Comparison of ENCODE assay signal across 9 cellular contexts in genomic region chr2:133780099-133780996, GRCh38.
DNase-seq lines count a peak whose midpoint lies in the region; ATAC-seq and TF ChIP-seq lines count a peak whose summit lies in the region.
"Had no signal": no experiment of that assay in that cellular context is flagged by ENCODE, and none has a peak within 500 bp of the region (broad histone marks: within the 10 kb centered on the region; RNA-seq: fewer than 3 reads in every experiment).

No MANE protein-coding gene starts in this region.

- TF ChIP-seq RAD21 in neural cell (conservative IDR thresholded peaks at IDR 0.05) = peak; percentile 94

- no peaks in the 10 kb centered on the region for H3K36me3 ChIP-seq in fibroblast of lung (ENCODE audit: control insufficient read depth, insufficient read depth, low read length)
- H3K36me3 ChIP-seq in neural cell (ENCODE audit: insufficient read depth, low read length) = no peaks in the 10 kb centered on the region

- H3K79me2 ChIP-seq in fibroblast of lung (ENCODE audit: control insufficient read depth, insufficient read depth, low read length) (no peaks in the 10 kb centered on the region), neural cell (replicated peaks; ENCODE audit: insufficient read depth, low read length) (no peaks in the 10 kb centered on the region)

- no peak overlapping the region for H3K27ac Mint-ChIP-seq in T-helper 17 cell
- no peak overlapping the region for H3K27ac Mint-ChIP-seq in activated T-helper 17 cell treated with anti-CD3 and anti-CD28 coated beads, Interleukin-2, amount 50 U/mL, for 72 hours
- H3K27ac Mint-ChIP-seq: activated naive CD4-positive, alpha-beta T cell treated with anti-CD3 and anti-CD28 coated beads, Interleukin-2, amount 50 U/mL, for 24 hours had no signal

- H2AFZ ChIP-seq in fibroblast of lung (ENCODE audit: low read length) (no peak overlapping the region), neural cell (ENCODE audit: low read depth, low read length) (no peak overlapping the region)

- DNase-seq in DMS53 treated with DMSO at 0.1 percent for 48 hours (lab: John Stamatoyannopoulos, UW; ENCODE audit: unreplicated experiment) = peak; percentile 45
- peak; percentile 49 for DNase-seq in NCI-H1092 (lab: John Stamatoyannopoulos, UW)
- peak; percentile 71 to 85 for DNase-seq in fibroblast of lung (ENCODE audit: low read depth in 2 of 2)
- DNase-seq in T-helper 17 cell = no peak

- H3K4me2 ChIP-seq in fibroblast of lung (ENCODE audit: extremely low read depth, insufficient read depth, low read length) (peak overlapping the region; percentile 23), neural cell (ENCODE audit: low read length) (no peak overlapping the region)

- H3K4me3 ChIP-seq in fibroblast of lung (replicated peaks in 1 of 4; ENCODE audit: control extremely low read depth in 1 of 4, insufficient read depth in 1 of 4, low read depth in 3 of 4, low read length in 4 of 4) (no peak overlapping the region), neural cell (ENCODE audit: low read length) (no peak overlapping the region)

- H3K9me2 ChIP-seq in neural cell (ENCODE audit: insufficient read depth, low read length) = no peaks in the 10 kb centered on the region

- TF ChIP-seq CTCF in fibroblast of lung (conservative IDR thresholded peaks at IDR 0.05 in 1 of 2, IDR thresholded peaks at IDR 0.05 in 1 of 2; ENCODE audit: low read depth in 1 of 2, low read length in 2 of 2) = peak; percentile 84 to 85
- peak; percentile 90 for TF ChIP-seq CTCF in neural cell (IDR thresholded peaks at IDR 0.05; ENCODE audit: poor library complexity, severe bottlenecking)

- H3K9me3 Mint-ChIP-seq in activated T-helper 17 cell treated with anti-CD3 and anti-CD28 coated beads, Interleukin-2, amount 50 U/mL, for 72 hours = no peaks in the 10 kb centered on the region
- H3K9me3 Mint-ChIP-seq: activated naive CD4-positive, alpha-beta T cell treated with anti-CD3 and anti-CD28 coated beads, Interleukin-2, amount 50 U/mL, for 24 hours had no signal

- H3K36me3 Mint-ChIP-seq in T-helper 17 cell (ENCODE audit: low read depth) = no peaks in the 10 kb centered on the region
- H3K36me3 Mint-ChIP-seq in activated T-helper 17 cell treated with anti-CD3 and anti-CD28 coated beads, Interleukin-2, amount 50 U/mL, for 72 hours (ENCODE audit: low read depth) = no peaks in the 10 kb centered on the region
- H3K36me3 Mint-ChIP-seq: activated naive CD4-positive, alpha-beta T cell treated with anti-CD3 and anti-CD28 coated beads, Interleukin-2, amount 50 U/mL, for 24 hours had no signal

- ATAC-seq in GM19395 (IDR thresholded peaks at IDR 0.05; ENCODE audit: unreplicated experiment) = peak; percentile 69
- peak; percentile 90 for ATAC-seq in SK-N-SH treated with all-trans-retinoic acid at 6 μM for 48 hours
- ATAC-seq in T-helper 17 cell = no peak
- no peak for ATAC-seq in activated T-helper 17 cell treated with anti-CD3 and anti-CD28 coated beads, Interleukin-2, amount 50 U/mL, for 72 hours (replicated peaks)

- no peaks in the 10 kb centered on the region for H3K4me1 Mint-ChIP-seq in T-helper 17 cell
- no peaks in the 10 kb centered on the region for H3K4me1 Mint-ChIP-seq in activated T-helper 17 cell treated with anti-CD3 and anti-CD28 coated beads, Interleukin-2, amount 50 U/mL, for 72 hours
- H3K4me1 Mint-ChIP-seq: activated naive CD4-positive, alpha-beta T cell treated with anti-CD3 and anti-CD28 coated beads, Interleukin-2, amount 50 U/mL, for 24 hours had no signal

- no peak for TF ChIP-seq EP300 in neural cell (conservative IDR thresholded peaks at IDR 0.05; ENCODE audit: poor library complexity, severe bottlenecking)

- H3K27me3 Mint-ChIP-seq in T-helper 17 cell = no peaks in the 10 kb centered on the region
- H3K27me3 Mint-ChIP-seq in activated T-helper 17 cell treated with anti-CD3 and anti-CD28 coated beads, Interleukin-2, amount 50 U/mL, for 72 hours = peaks cover 5% of the 10 kb centered on the region
- H3K27me3 Mint-ChIP-seq: activated naive CD4-positive, alpha-beta T cell treated with anti-CD3 and anti-CD28 coated beads, Interleukin-2, amount 50 U/mL, for 24 hours had no signal

- H3K9ac ChIP-seq in fibroblast of lung (ENCODE audit: insufficient read depth, low read length) (no peak overlapping the region), neural cell (ENCODE audit: low read length) (no peak overlapping the region)

- H3K27ac ChIP-seq in fibroblast of lung (ENCODE audit: insufficient read depth, low read length) (no peak overlapping the region), neural cell (ENCODE audit: low read length) (no peak overlapping the region)

- no peaks in the 10 kb centered on the region for H3K4me1 ChIP-seq in fibroblast of lung (ENCODE audit: control insufficient read depth, extremely low read depth, insufficient read depth, low read length)

- no peaks in the 10 kb centered on the region for H3F3A ChIP-seq in neural cell (ENCODE audit: insufficient read depth, low read length, poor library complexity, severe bottlenecking)

- H4K20me1 ChIP-seq in fibroblast of lung (ENCODE audit: control insufficient read depth, extremely low read depth, insufficient read depth, low read length) (no peaks in the 10 kb centered on the region), neural cell (ENCODE audit: insufficient read depth) (no peaks in the 10 kb centered on the region)

- H3K4me3 Mint-ChIP-seq in T-helper 17 cell = no peak overlapping the region
- H3K4me3 Mint-ChIP-seq in activated T-helper 17 cell treated with anti-CD3 and anti-CD28 coated beads, Interleukin-2, amount 50 U/mL, for 72 hours = no peak overlapping the region
- H3K4me3 Mint-ChIP-seq: activated naive CD4-positive, alpha-beta T cell treated with anti-CD3 and anti-CD28 coated beads, Interleukin-2, amount 50 U/mL, for 24 hours had no signal

- H3K9me3 ChIP-seq in fibroblast of lung (ENCODE audit: control insufficient read depth, insufficient read depth, low read depth, low read length) (no peaks in the 10 kb centered on the region), neural cell (ENCODE audit: low read length) (no peaks in the 10 kb centered on the region), T-helper 17 cell (ENCODE audit: control insufficient read depth, low read length, poor library complexity, severe bottlenecking) (no peaks in the 10 kb centered on the region)

- H3K27me3 ChIP-seq in fibroblast of lung (ENCODE audit: control insufficient read depth, insufficient read depth, low read length) (no peaks in the 10 kb centered on the region), neural cell (ENCODE audit: insufficient read depth, low read depth, low read length) (no peaks in the 10 kb centered on the region)

TF ChIP-seq in SK-N-SH treated with all-trans-retinoic acid at 6 μM for 48 hours, 23 proteins besides CTCF, POLR2A, EP300 and RAD21 (continues in another document):
- TF ChIP-seq TOX (CRISPR knock-in tag; IDR thresholded peaks at IDR 0.05; ENCODE audit: borderline replicate concordance) (no peak), POU6F1 (CRISPR knock-in tag; IDR thresholded peaks at IDR 0.05; ENCODE audit: borderline replicate concordance, low read depth) (no peak), CSDC2 (CRISPR knock-in tag; IDR thresholded peaks at IDR 0.05) (no peak)

TF ChIP-seq in neural cell, 6 proteins besides CTCF, POLR2A, EP300 and RAD21:
- TF ChIP-seq SMC3 (conservative IDR thresholded peaks at IDR 0.05; ENCODE audit: poor library complexity) (peak; percentile 93), MXI1 (conservative IDR thresholded peaks at IDR 0.05; ENCODE audit: poor library complexity, severe bottlenecking) (no peak)

Comparison
In these comparisons a context has a peak if more than half of its experiments do, and no peak if none do; other contexts are left out.
1. DNase-seq: peak in DMS53 treated with DMSO at 0.1 percent for 48 hours (single experiment), NCI-H1092 (single experiment) and fibroblast of lung (2 of 2); none in T-helper 17 cell (0 of 3).
2. ATAC-seq: peak in GM19395 (single experiment) and SK-N-SH treated with all-trans-retinoic acid at 6 μM for 48 hours (single experiment); none in T-helper 17 cell (single experiment) and activated T-helper 17 cell treated with anti-CD3 and anti-CD28 coated beads, Interleukin-2, amount 50 U/mL, for 72 hours (single experiment).